8 cellular contexts compared by ENCODE assay signal in genomic region chr19:52248256-52248655, GRCh38. TPM values are rescaled to one million over a fixed set of nuclear protein-coding genes. Genes with fewer than 3 reads are reported as not detected.
DNase-seq lines count a peak whose midpoint lies in the region; ATAC-seq, FAIRE-seq and TF ChIP-seq lines count a peak whose summit lies in the region.

No MANE protein-coding gene starts in this region.

- DNase-seq in CD4-positive, alpha-beta memory T cell = peak; percentile 43 to 66 (median 46)
- peak; percentile 15 for DNase-seq in MG63
- DNase-seq in choroid plexus epithelial cell (ENCODE audit: low read depth) = peak; percentile 73
- peak; percentile 36 for DNase-seq in mesenchymal stem cell
- DNase-seq in stimulated activated naive B cell treated with anti-CD40 and anti-IgM and Interleukin-4, amounts not matched to agents 10 μg/mL and 1 μg/mL and 100 μg/mL, for 72 hours = peak; percentile 30
- DNase-seq in RCC 7860 (ENCODE audit: low spot score) = no peak
- DNase-seq in ascending aorta (ENCODE audit: low spot score in 2 of 2) = no peak

- H3K23ac ChIP-seq in mesenchymal stem cell (ENCODE audit: low read length in 2 of 2) = no peak overlapping the region

- no peak overlapping the region for H3K4me2 ChIP-seq in mesenchymal stem cell (ENCODE audit: low read length, poor library complexity, severe bottlenecking)

- no peaks in the 10 kb centered on the region for H3K36me3 ChIP-seq in CD4-positive, alpha-beta memory T cell (ENCODE audit: insufficient read depth, low read length)
- H3K36me3 ChIP-seq in MG63 (no peaks in the 10 kb centered on the region), mesenchymal stem cell (ENCODE audit: control insufficient read depth in 1 of 2, insufficient read depth in 2 of 2, low read depth in 1 of 2, low read length in 2 of 2) (no peaks in the 10 kb centered on the region), ascending aorta (no peaks in the 10 kb centered on the region)

- H3K4me3 ChIP-seq in CD4-positive, alpha-beta memory T cell (ENCODE audit: low read length in 2 of 2) = no peak overlapping the region
- H3K4me3 ChIP-seq in MG63 (no peak overlapping the region), WI38 (ENCODE audit: low read depth, low read length) (no peak overlapping the region), choroid plexus epithelial cell (ENCODE audit: low read depth, low read length) (no peak overlapping the region), mesenchymal stem cell (ENCODE audit: insufficient read depth in 1 of 2, low read depth in 1 of 2, low read length in 2 of 2) (no peak overlapping the region), ascending aorta (no peak overlapping the region)

- no peak overlapping the region for H2AFZ ChIP-seq in mesenchymal stem cell (ENCODE audit: low read depth, low read length)

- H3K4me3 Mint-ChIP-seq in CD4-positive, alpha-beta memory T cell = no peak overlapping the region
- no peak overlapping the region for H3K4me3 Mint-ChIP-seq in stimulated activated naive B cell treated with anti-CD40 and anti-IgM and Interleukin-4, amounts not matched to agents 10 μg/mL and 1 μg/mL and 100 μg/mL, for 72 hours

- peaks cover 0 to 1% of the 10 kb centered on the region in 2 donors for H3K27me3 Mint-ChIP-seq in CD4-positive, alpha-beta memory T cell
- peaks cover 6 to 14% of the 10 kb centered on the region in 2 donors for H3K27me3 Mint-ChIP-seq in stimulated activated naive B cell treated with anti-CD40 and anti-IgM and Interleukin-4, amounts not matched to agents 10 μg/mL and 1 μg/mL and 100 μg/mL, for 72 hours

- TF ChIP-seq CTCF in WI38 (IDR thresholded peaks at IDR 0.05; ENCODE audit: low read depth, low read length) (peak; percentile 47), choroid plexus epithelial cell (conservative IDR thresholded peaks at IDR 0.05; ENCODE audit: low read depth, low read length) (peak; percentile 77), ascending aorta (IDR thresholded peaks at IDR 0.05) (peak in 1 of 3 experiments; percentile 47)

- 26% methylated on average over 7 of the region's 7 CpGs for WGBS in mesenchymal stem cell

- no peaks in the 10 kb centered on the region for H3K27me3 ChIP-seq in CD4-positive, alpha-beta memory T cell (ENCODE audit: insufficient read depth, low read length)
- H3K27me3 ChIP-seq in MG63 (no peaks in the 10 kb centered on the region), mesenchymal stem cell (ENCODE audit: control insufficient read depth in 1 of 2, insufficient read depth in 1 of 2, low read length in 2 of 2) (no peaks in the 10 kb centered on the region), ascending aorta (no peaks in the 10 kb centered on the region)

- no peak overlapping the region for H4K91ac ChIP-seq in mesenchymal stem cell (ENCODE audit: low read length)

- no peak overlapping the region for H3K18ac ChIP-seq in mesenchymal stem cell (ENCODE audit: low read depth in 1 of 2, low read length in 2 of 2)

- intact Hi-C loops in CD4-positive, alpha-beta memory T cell (cut with micrococcal nuclease) = no loop called here
- intact Hi-C loops in ascending aorta (cut with DNase I) = no loop called here

- H2AK5ac ChIP-seq in mesenchymal stem cell (ENCODE audit: low read length, severe bottlenecking) = no peak overlapping the region

- no peaks in the 10 kb centered on the region for H3K4me1 Mint-ChIP-seq in CD4-positive, alpha-beta memory T cell
- peaks cover 0 to 5% of the 10 kb centered on the region in 2 donors for H3K4me1 Mint-ChIP-seq in stimulated activated naive B cell treated with anti-CD40 and anti-IgM and Interleukin-4, amounts not matched to agents 10 μg/mL and 1 μg/mL and 100 μg/mL, for 72 hours

- no peak overlapping the region for H2BK15ac ChIP-seq in mesenchymal stem cell (ENCODE audit: low read depth, poor library complexity, severe bottlenecking)

- H3K36me3 Mint-ChIP-seq in CD4-positive, alpha-beta memory T cell = peaks cover 0 to 4% of the 10 kb centered on the region in 2 donors
- peaks cover 0 to 4% of the 10 kb centered on the region in 2 donors for H3K36me3 Mint-ChIP-seq in stimulated activated naive B cell treated with anti-CD40 and anti-IgM and Interleukin-4, amounts not matched to agents 10 μg/mL and 1 μg/mL and 100 μg/mL, for 72 hours

- FAIRE-seq in RCC 7860 (lab: Jason Lieb, UNC) = no peak

- H3K4me1 ChIP-seq in CD4-positive, alpha-beta memory T cell (ENCODE audit: insufficient read depth, low read length) = no peaks in the 10 kb centered on the region
- H3K4me1 ChIP-seq in mesenchymal stem cell (ENCODE audit: control insufficient read depth, insufficient read depth, low read depth, low read length) (no peaks in the 10 kb centered on the region), ascending aorta (no peaks in the 10 kb centered on the region)

- H2BK120ac ChIP-seq in mesenchymal stem cell (ENCODE audit: low read depth, low read length) = no peak overlapping the region

- no peak overlapping the region for H4K8ac ChIP-seq in mesenchymal stem cell (ENCODE audit: low read length)

- POLR2A ChIA-PET in CD4-positive, alpha-beta memory T cell (lab: Charles Lee; ENCODE audit: partially characterized antibody) = interaction anchor here (0.7 kb wide), 1 partner anchor 343 kb away, joined by 3 read pairs; no protein-coding TSS in a partner anchor

- H3K4ac ChIP-seq in mesenchymal stem cell (ENCODE audit: low read depth in 1 of 2, low read length in 2 of 2) = no peak overlapping the region

- no peak overlapping the region for H3K14ac ChIP-seq in mesenchymal stem cell (ENCODE audit: low read length in 2 of 2)

- H3K27ac ChIP-seq in CD4-positive, alpha-beta memory T cell (ENCODE audit: low read depth, low read length) = no peak overlapping the region
- no peak overlapping the region for H3K27ac ChIP-seq in mesenchymal stem cell (ENCODE audit: low read length, poor library complexity, severe bottlenecking)
- no peak overlapping the region for H3K27ac ChIP-seq in ascending aorta

- H3K79me1 ChIP-seq in mesenchymal stem cell (replicated peaks; ENCODE audit: low read length, poor library complexity, severe bottlenecking) = no peaks in the 10 kb centered on the region

- no peaks in the 10 kb centered on the region for H3K9me3 ChIP-seq in CD4-positive, alpha-beta memory T cell (ENCODE audit: control insufficient read depth in 1 of 2, low read length in 2 of 2)
- H3K9me3 ChIP-seq in MG63 (no peaks in the 10 kb centered on the region), mesenchymal stem cell (ENCODE audit: control insufficient read depth, low read length) (peaks cover 2% of the 10 kb centered on the region), ascending aorta (no peaks in the 10 kb centered on the region)

- no peak overlapping the region for H2BK12ac ChIP-seq in mesenchymal stem cell (ENCODE audit: low read length in 2 of 2)

- H3K27ac Mint-ChIP-seq in CD4-positive, alpha-beta memory T cell = peak overlapping the region in 2 of 7 donors; percentile 44 to 50
- H3K27ac Mint-ChIP-seq in stimulated activated naive B cell treated with anti-CD40 and anti-IgM and Interleukin-4, amounts not matched to agents 10 μg/mL and 1 μg/mL and 100 μg/mL, for 72 hours = no peak overlapping the region

- peak; percentile 80 to 94 for ATAC-seq in stimulated activated naive B cell treated with anti-CD40 and anti-IgM and Interleukin-4, amounts not matched to agents 10 μg/mL and 1 μg/mL and 100 μg/mL, for 72 hours (replicated peaks)

- H2BK5ac ChIP-seq in mesenchymal stem cell (ENCODE audit: low read depth, low read length, poor library complexity, severe bottlenecking) = no peak overlapping the region

- no peak overlapping the region for H3K9ac ChIP-seq in mesenchymal stem cell (ENCODE audit: low read length)

- no peaks in the 10 kb centered on the region for H3K9me3 Mint-ChIP-seq in CD4-positive, alpha-beta memory T cell
- peaks cover 0 to 4% of the 10 kb centered on the region in 2 donors for H3K9me3 Mint-ChIP-seq in stimulated activated naive B cell treated with anti-CD40 and anti-IgM and Interleukin-4, amounts not matched to agents 10 μg/mL and 1 μg/mL and 100 μg/mL, for 72 hours

- CTCF ChIA-PET in CD4-positive, alpha-beta memory T cell (lab: Charles Lee; ENCODE audit: partially characterized antibody) = interaction anchor here (0.7 to 1.3 kb wide), 4 partner anchors 17 to 501 kb away, joined by 3 to 5 read pairs (median 4); no protein-coding TSS in a partner anchor

RNA-seq across cellular contexts. Expression of gene ZNF766, which starts 21.1 kb away (rescaled TPM):
- 10 to 100 TPM; 53.6 to 54.1 TPM for total RNA-seq in CD4-positive, alpha-beta memory T cell
- polyA plus RNA-seq in CD4-positive, alpha-beta memory T cell = 10 to 100 TPM; 57.7 to 61.7 TPM
- total RNA-seq in MG63 (2014; rRNA removed; shearing (Covaris generic); ENCODE audit: low replicate concordance) = 12.3 and 32.7 TPM in 2 replicates
- 4.2 TPM for polyA plus RNA-seq in mesenchymal stem cell (2013, experiment 1 of 2)
- polyA plus RNA-seq in mesenchymal stem cell (2013, experiment 2 of 2) = 5.2 TPM
- total RNA-seq in ascending aorta = 2.3 TPM

RNA-seq across cellular contexts. Expression of gene ZNF480, which starts 48.7 kb away (rescaled TPM):
- total RNA-seq in CD4-positive, alpha-beta memory T cell = 10 to 100 TPM; 26.7 to 26.9 TPM
- 10 to 100 TPM; 12.4 to 29.5 TPM for polyA plus RNA-seq in CD4-positive, alpha-beta memory T cell
- 2.7 and 3.8 TPM in 2 replicates for total RNA-seq in MG63 (2014; rRNA removed; shearing (Covaris generic); ENCODE audit: low replicate concordance)
- polyA plus RNA-seq in mesenchymal stem cell (2013, experiment 1 of 2) = 6.8 TPM
- polyA plus RNA-seq in mesenchymal stem cell (2013, experiment 2 of 2) = 7.3 TPM
- 4.4 TPM for total RNA-seq in ascending aorta

RNA-seq across cellular contexts. Expression of gene PPP2R1A, which starts 58.4 kb away (rescaled TPM):
- 100 to 1,000 TPM; 166 to 175 TPM for total RNA-seq in CD4-positive, alpha-beta memory T cell
- polyA plus RNA-seq in CD4-positive, alpha-beta memory T cell = 100 to 1,000 TPM; 179 to 185 TPM
- 74.0 and 171 TPM in 2 replicates for total RNA-seq in MG63 (2014; rRNA removed; shearing (Covaris generic); ENCODE audit: low replicate concordance)
- 105 TPM for polyA plus RNA-seq in mesenchymal stem cell (2013, experiment 1 of 2)
- 103 TPM for polyA plus RNA-seq in mesenchymal stem cell (2013, experiment 2 of 2)
- 215 TPM for total RNA-seq in ascending aorta

Comparison
In these comparisons a context has a peak if more than half of its experiments do, and no peak if none do; other contexts are left out.
1. DNase-seq: peak in CD4-positive, alpha-beta memory T cell (5 of 5), MG63 (single experiment), choroid plexus epithelial cell (single experiment), mesenchymal stem cell (single experiment) and stimulated activated naive B cell treated with anti-CD40 and anti-IgM and Interleukin-4, amounts not matched to agents 10 μg/mL and 1 μg/mL and 100 μg/mL, for 72 hours (single experiment); none in RCC 7860 (single experiment) and ascending aorta (0 of 2).